ENCODE assay signal across 23 cellular contexts in the genomic region with DNA sequence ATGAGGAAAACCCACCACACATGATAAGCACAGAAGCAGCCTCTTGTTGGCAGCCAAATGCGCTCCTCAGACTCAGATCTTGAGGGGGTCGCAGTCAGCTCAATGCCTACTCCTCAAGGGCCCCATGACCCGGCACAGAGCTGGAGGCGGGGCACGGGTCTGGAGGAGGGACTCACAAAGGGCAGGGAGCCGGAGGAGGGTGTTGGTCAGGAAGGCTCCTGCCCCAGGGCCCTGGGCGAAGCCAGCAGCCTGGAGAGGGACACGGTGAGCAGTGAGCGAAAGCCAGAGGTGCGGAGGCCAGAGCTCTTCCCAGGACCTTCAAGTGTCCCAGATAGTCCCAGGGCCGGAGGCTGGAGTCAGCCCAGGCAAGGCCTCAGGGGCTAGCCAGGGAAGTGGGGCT. TPM values are rescaled to one million over a fixed set of nuclear protein-coding genes. Genes with fewer than 3 reads are reported as not detected.
"Had no signal": no experiment of that assay in that cellular context is flagged by ENCODE, and none has a peak within 500 bp of the region (broad histone marks: within the 10 kb centered on the region; RNA-seq: fewer than 3 reads in every experiment).

No MANE protein-coding gene starts in this region.

- H3K4me1 ChIP-seq: SJCRH30 had no signal

- ATAC-seq: Panc1, PC-3, Right ventricle myocardium inferior, SK-N-SH treated with all-trans-retinoic acid at 6 μM for 48 hours had no signal

- H3K27me3 ChIP-seq: MG63, SJCRH30 had no signal

- H3K27ac ChIP-seq: SJCRH30 had no signal

- H3K9me3 ChIP-seq: MG63, SJCRH30 had no signal

- H3K4me3 ChIP-seq: MG63, SJCRH30 had no signal

- H3K36me3 ChIP-seq: MG63, SJCRH30 had no signal

- DNase-seq: KBM-7, MG63, NCI-H1092, NCI-H1105 treated with DMSO at 0.1 percent for 48 hours, NCI-H1417 treated with DMSO at 0.1 percent for 48 hours, NCI-H146, NCI-H1694 treated with DMSO at 0.1 percent for 48 hours, NCI-H1930, NCI-H2081, NCI-H2107, NCI-H226, NCI-H446, NCI-H510A, NCI-H524 treated with DMSO at 0.1 percent for 48 hours, NCI-H69, NCI-H774, PC-3, SHP77 treated with DMSO at 0.1 percent for 48 hours, SJCRH30 had no signal

RNA-seq across cellular contexts. Expression of gene CACNA2D2, which starts 9.8 kb away (rescaled TPM):
- total RNA-seq: LHCN-M2, SJCRH30 had no signal
